Comparison of ENCODE assay signal across 8 cellular contexts in genomic region chr4:70688795-70689231, GRCh38. TPM values are rescaled to one million over a fixed set of nuclear protein-coding genes. Genes with fewer than 3 reads are reported as not detected.
DNase-seq lines count a peak whose midpoint lies in the region; ATAC-seq and TF ChIP-seq lines count a peak whose summit lies in the region.

No MANE protein-coding gene starts in this region.

- H3K4me1 ChIP-seq in right atrium auricular region (peaks cover 0 to 35% of the 10 kb centered on the region in 2 donors), skeletal muscle tissue (ENCODE audit: control insufficient read depth in 3 of 3, insufficient read depth in 3 of 3, low read length in 3 of 3) (peaks cover 25 to 29% (median 25%) of the 10 kb centered on the region in 3 donors)

- H3K9me3 ChIP-seq in right atrium auricular region: no peaks in the 10 kb centered on the region
- no peaks in the 10 kb centered on the region for H3K9me3 ChIP-seq in skeletal muscle tissue (ENCODE audit: control insufficient read depth in 3 of 3, low read length in 3 of 3)

- peak overlapping the region; percentile 96 to 99 (median 98) for H3K9ac ChIP-seq in skeletal muscle tissue (ENCODE audit: low read depth in 1 of 3, low read length in 3 of 3)

- ATAC-seq in HG03139 (IDR thresholded peaks at IDR 0.05; ENCODE audit: unreplicated experiment): peak; percentile 5
- peak; percentile 3 to 8 for ATAC-seq in activated T-cell treated with anti-CD3 and anti-CD28 coated beads, Interleukin-2, amount 50 U/mL, for 4 hours

- peak overlapping the region; percentile 80 for H3K4me3 ChIP-seq in GM08714 (ENCODE audit: low read length)
- peak overlapping the region; percentile 83 to 87 for H3K4me3 ChIP-seq in right atrium auricular region
- peak overlapping the region; percentile 97 to 100 (median 99) for H3K4me3 ChIP-seq in skeletal muscle tissue (ENCODE audit: low read length in 3 of 3)

- H3K36me3 Mint-ChIP-seq in activated T-cell treated with anti-CD3 and anti-CD28 coated beads, Interleukin-2, amount 50 U/mL, for 4 hours (ENCODE audit: insufficient read depth): peaks cover 26% of the 10 kb centered on the region

- no peak for DNase-seq in activated T-cell treated with anti-CD3 and anti-CD28 coated beads, Interleukin-2, amount 50 U/mL, for 4 hours
- DNase-seq in right atrium auricular region (ENCODE audit: low spot score) (no peak), kidney tubule cell (ENCODE audit: low spot score) (no peak), putamen (ENCODE audit: low spot score) (no peak), medulla oblongata (ENCODE audit: extremely low spot score) (no peak)

- peaks cover 3% of the 10 kb centered on the region for H3K9me3 Mint-ChIP-seq in activated T-cell treated with anti-CD3 and anti-CD28 coated beads, Interleukin-2, amount 50 U/mL, for 4 hours

- TF ChIP-seq CTCF in right atrium auricular region (IDR thresholded peaks at IDR 0.05): no peak

- H3K27ac ChIP-seq in right atrium auricular region (peak overlapping the region; percentile 91 to 97), skeletal muscle tissue (ENCODE audit: low read depth, low read length) (peak overlapping the region; percentile 96)

- H3K36me3 ChIP-seq in right atrium auricular region (no peaks in the 10 kb centered on the region), skeletal muscle tissue (ENCODE audit: control insufficient read depth in 3 of 3, insufficient read depth in 3 of 3, low read length in 3 of 3) (peaks cover 0 to 3% (median 0%) of the 10 kb centered on the region in 3 donors)

- H3K4me1 Mint-ChIP-seq in activated T-cell treated with anti-CD3 and anti-CD28 coated beads, Interleukin-2, amount 50 U/mL, for 4 hours (ENCODE audit: low read depth): peaks cover 33% of the 10 kb centered on the region

- H3K27me3 ChIP-seq in right atrium auricular region: no peaks in the 10 kb centered on the region
- no peaks in the 10 kb centered on the region for H3K27me3 ChIP-seq in skeletal muscle tissue (ENCODE audit: control insufficient read depth in 3 of 3, insufficient read depth in 3 of 3, low read length in 3 of 3)

- H3K27me3 Mint-ChIP-seq in activated T-cell treated with anti-CD3 and anti-CD28 coated beads, Interleukin-2, amount 50 U/mL, for 4 hours (ENCODE audit: low read depth): no peaks in the 10 kb centered on the region

- peak overlapping the region; percentile 99 for H3K4me3 Mint-ChIP-seq in activated T-cell treated with anti-CD3 and anti-CD28 coated beads, Interleukin-2, amount 50 U/mL, for 4 hours

RNA-seq across cellular contexts. Expression of gene UTP3, which starts 0.5 kb away (rescaled TPM):
- 10 to 100 TPM; 49.2 to 54.8 (median 51.4) TPM for total RNA-seq in activated T-cell treated with anti-CD3 and anti-CD28 coated beads, Interleukin-2, amount 50 U/mL, for 4 hours
- 10 to 100 TPM; 12.5 to 14.0 TPM for total RNA-seq in right atrium auricular region
- 13.6 TPM for total RNA-seq in skeletal muscle tissue

RNA-seq across cellular contexts. Expression of gene JCHAIN, which starts 22.5 kb away (rescaled TPM):
- 1 to 10 TPM in 2 of 3 donors, under 1 TPM in 1; 0.58 to 1.4 (median 1.1) TPM for total RNA-seq in activated T-cell treated with anti-CD3 and anti-CD28 coated beads, Interleukin-2, amount 50 U/mL, for 4 hours
- total RNA-seq in right atrium auricular region: 1 to 10 TPM; 1.8 to 2.7 TPM
- 2.1 TPM for total RNA-seq in skeletal muscle tissue

RNA-seq across cellular contexts. Expression of gene RUFY3, which starts 33.0 kb away (rescaled TPM):
- total RNA-seq in activated T-cell treated with anti-CD3 and anti-CD28 coated beads, Interleukin-2, amount 50 U/mL, for 4 hours: 1 to 10 TPM; 6.3 to 8.0 (median 7.9) TPM
- total RNA-seq in right atrium auricular region: 10 to 100 TPM; 14.7 to 16.7 TPM
- 60.0 TPM for total RNA-seq in skeletal muscle tissue
